ENCODE assay signal across 8 cellular contexts in the genomic region with DNA sequence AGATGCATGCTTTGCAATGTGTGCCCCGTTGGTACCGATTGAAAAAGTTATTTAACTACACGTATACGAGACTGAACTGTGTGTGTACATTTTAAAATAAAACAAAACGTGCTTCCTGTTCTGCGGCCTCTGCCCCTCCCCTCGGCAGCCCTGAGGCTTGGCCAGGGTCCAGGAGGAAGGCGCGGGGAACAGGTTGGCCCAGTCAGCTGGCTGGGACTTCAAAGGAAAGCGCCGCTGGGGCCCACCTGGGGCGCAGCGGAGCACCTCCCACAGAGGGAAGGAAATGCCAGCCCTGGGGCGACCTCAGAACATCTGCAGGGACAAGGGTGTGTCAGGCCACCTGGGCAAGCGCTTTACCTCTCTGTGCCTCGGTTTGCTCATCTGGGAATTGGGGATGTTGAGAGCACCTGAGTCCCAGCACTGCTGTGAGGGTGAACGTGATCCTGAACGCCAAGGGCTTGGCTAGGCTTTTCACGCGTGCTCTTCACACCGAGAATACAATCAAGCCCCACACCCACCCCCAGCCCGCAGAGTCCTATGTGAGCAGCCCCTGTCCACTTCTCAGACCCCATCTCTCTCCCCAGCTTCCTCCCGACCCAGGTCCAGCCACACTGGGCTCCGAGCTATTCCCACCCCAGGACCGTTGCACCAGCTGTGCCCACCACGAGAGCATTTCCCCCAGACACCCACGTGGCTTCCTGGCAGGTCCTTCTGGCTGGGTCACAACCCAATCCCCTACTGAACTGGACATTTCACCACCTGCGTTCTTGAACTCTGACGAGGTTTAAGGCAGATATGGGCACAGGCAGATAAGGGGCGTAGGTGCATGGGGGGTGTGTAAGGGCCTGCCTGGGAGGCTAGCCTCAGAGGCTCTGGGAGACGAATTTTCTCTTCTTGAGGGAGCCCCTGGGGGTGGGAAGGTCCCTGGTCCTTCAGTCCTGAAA. TPM values are rescaled to one million over a fixed set of nuclear protein-coding genes. Genes with fewer than 3 reads are reported as not detected.
DNase-seq lines count a peak whose midpoint lies in the region; ATAC-seq and TF ChIP-seq lines count a peak whose summit lies in the region.

No MANE protein-coding gene starts in this region.

- peak overlapping the region; percentile 62 for H3K27ac ChIP-seq in muscle layer of duodenum (ENCODE audit: low read length)
- H3K27ac ChIP-seq in stomach, result peak overlapping the region; percentile 77 to 90 (median 80)

- H3K36me3 ChIP-seq in muscle layer of duodenum (ENCODE audit: control insufficient read depth in 1 of 2, insufficient read depth in 2 of 2, low read length in 2 of 2) (no peaks in the 10 kb centered on the region), stomach (no peaks in the 10 kb centered on the region)

- TF ChIP-seq POLR2A in stomach (IDR thresholded peaks at IDR 0.05), result no peak

- no peaks in the 10 kb centered on the region for H3K9me3 ChIP-seq in muscle layer of duodenum (ENCODE audit: control insufficient read depth in 1 of 2, low read length in 2 of 2)
- peaks cover 0 to 4% (median 0%) of the 10 kb centered on the region in 4 donors for H3K9me3 ChIP-seq in stomach

- H3K27me3 ChIP-seq in muscle layer of duodenum (ENCODE audit: low read depth, low read length) (peaks cover 3% of the 10 kb centered on the region), stomach (no peaks in the 10 kb centered on the region)

- DNase-seq in GM13976 (ENCODE audit: low spot score), result peak; percentile 80
- peak; percentile 86 for DNase-seq in NCI-H187 treated with DMSO at 0.1 percent for 48 hours (lab: John Stamatoyannopoulos, UW)
- peak; percentile 52 for DNase-seq in activated CD4-positive, CD25-positive, alpha-beta regulatory T cell treated with anti-CD3 and anti-CD28 coated beads, Interleukin-2, amount 50 U/mL, for 72 hours
- peak; percentile 31 for DNase-seq in cerebellum (ENCODE audit: low spot score)
- peak; percentile 99 for DNase-seq in stomach
- DNase-seq in T1000 (lab: John Stamatoyannopoulos, UW), result no peak

- H3K4me3 ChIP-seq in muscle layer of duodenum (ENCODE audit: low read depth in 1 of 2, low read length in 2 of 2) (no peak overlapping the region), stomach (peak overlapping the region in 1 of 4 donors; percentile 23)

- TF ChIP-seq EP300 in stomach (IDR thresholded peaks at IDR 0.05), result no peak

- intact Hi-C loops in stomach (cut with DNase I; ENCODE audit: low total_unique reads), result no loop called here

- in situ Hi-C loops in GM13976 (cut with MboI; ENCODE audit: low sequenced_read_pairs, unreplicated experiment), result no loop called here

- ATAC-seq in HG02870 (IDR thresholded peaks at IDR 0.05; ENCODE audit: unreplicated experiment), result peak; percentile 65

- H3K4me1 ChIP-seq in muscle layer of duodenum (ENCODE audit: control insufficient read depth in 1 of 2, insufficient read depth in 2 of 2, low read length in 2 of 2) (peaks cover 14 to 23% of the 10 kb centered on the region in 2 donors), stomach (peaks cover 36 to 64% (median 45%) of the 10 kb centered on the region in 4 donors)

- 11 to 18% (median 14%) methylated on average over 31 of the region's 31 CpGs for WGBS in stomach, 5 donors

- TF ChIP-seq CTCF in GM13976 (IDR thresholded peaks at IDR 0.05; ENCODE audit: borderline replicate concordance, control extremely low read depth, extremely low read depth, insufficient read depth, missing control alignments), result no peak
- TF ChIP-seq CTCF in stomach (IDR thresholded peaks at IDR 0.05), result peak in 1 of 7 experiments; percentile 12

RNA-seq across cellular contexts. Expression of gene NCOR2, which starts 41.9 kb away (rescaled TPM):
- 34.7 TPM for total RNA-seq in cerebellum
- total RNA-seq in stomach, result 100 to 1,000 TPM in 4 of 5 donors, 10 to 100 TPM in 1; 61.7 to 292 (median 116) TPM
- 10 to 100 TPM; 27.2 to 49.6 (median 37.7) TPM for polyA plus RNA-seq in stomach
